Comparison of ENCODE assay signal across 9 cellular contexts in genomic region chr7:140512317-140513000, GRCh38. TPM values are rescaled to one million over a fixed set of nuclear protein-coding genes. Genes with fewer than 3 reads are reported as not detected.
DNase-seq lines count a peak whose midpoint lies in the region; ATAC-seq and TF ChIP-seq lines count a peak whose summit lies in the region.
"Had no signal": no experiment of that assay in that cellular context is flagged by ENCODE, and none has a peak within 500 bp of the region (broad histone marks: within the 10 kb centered on the region; RNA-seq: fewer than 3 reads in every experiment).

No MANE protein-coding gene starts in this region.

- no peaks in the 10 kb centered on the region for H3K27me3 ChIP-seq in right atrium auricular region

- peak; percentile 71 for DNase-seq in Right ventricle myocardium superior
- DNase-seq in right atrium auricular region (ENCODE audit: low spot score): no peak
- peak; percentile 47 for DNase-seq in OCI-M1 (lab: John Stamatoyannopoulos, UW)
- DNase-seq in glomerular visceral epithelial cell (ENCODE audit: extremely low spot score): peak; percentile 27
- DNase-seq in foreskin melanocyte: no peak
- no peak for DNase-seq in AML-193 (lab: John Stamatoyannopoulos, UW)
- no peak for DNase-seq in iPS-NIHi11 (ENCODE audit: low spot score)
- DNase-seq: C1 segment of cervical spinal cord had no signal

- ATAC-seq in Right ventricle myocardium superior (ENCODE audit: poor library complexity): peak; percentile 37
- no peak for ATAC-seq in HG03159 (IDR thresholded peaks at IDR 0.05; ENCODE audit: unreplicated experiment)

- H3K36me3 ChIP-seq in right atrium auricular region: no peaks in the 10 kb centered on the region

- H3K4me1 ChIP-seq in right atrium auricular region: peaks cover 0 to 5% of the 10 kb centered on the region in 2 donors

- H3K4me3 ChIP-seq in right atrium auricular region: no peak overlapping the region

- H3K27ac ChIP-seq in right atrium auricular region: peak overlapping the region in 1 of 2 donors; percentile 21

- intact Hi-C loops in Right ventricle myocardium superior (cut with DNase I): no loop called here

- no peak for TF ChIP-seq CTCF in right atrium auricular region (IDR thresholded peaks at IDR 0.05)

- H3K9me3 ChIP-seq in right atrium auricular region: no peaks in the 10 kb centered on the region

RNA-seq across cellular contexts. Expression of gene MKRN1, which starts 33.2 kb away (rescaled TPM):
- 94.7 TPM for total RNA-seq in Right ventricle myocardium superior
- 10 to 100 TPM; 65.9 to 67.2 TPM for total RNA-seq in right atrium auricular region

Comparison
In these comparisons a context has a peak if more than half of its experiments do, and no peak if none do; other contexts are left out.
1. DNase-seq: peak in Right ventricle myocardium superior (single experiment), OCI-M1 (single experiment) and glomerular visceral epithelial cell (single experiment); none in right atrium auricular region (single experiment), foreskin melanocyte (single experiment), AML-193 (0 of 2) and iPS-NIHi11 (single experiment).